1 cellular context compared by ENCODE assay signal in the genomic region with DNA sequence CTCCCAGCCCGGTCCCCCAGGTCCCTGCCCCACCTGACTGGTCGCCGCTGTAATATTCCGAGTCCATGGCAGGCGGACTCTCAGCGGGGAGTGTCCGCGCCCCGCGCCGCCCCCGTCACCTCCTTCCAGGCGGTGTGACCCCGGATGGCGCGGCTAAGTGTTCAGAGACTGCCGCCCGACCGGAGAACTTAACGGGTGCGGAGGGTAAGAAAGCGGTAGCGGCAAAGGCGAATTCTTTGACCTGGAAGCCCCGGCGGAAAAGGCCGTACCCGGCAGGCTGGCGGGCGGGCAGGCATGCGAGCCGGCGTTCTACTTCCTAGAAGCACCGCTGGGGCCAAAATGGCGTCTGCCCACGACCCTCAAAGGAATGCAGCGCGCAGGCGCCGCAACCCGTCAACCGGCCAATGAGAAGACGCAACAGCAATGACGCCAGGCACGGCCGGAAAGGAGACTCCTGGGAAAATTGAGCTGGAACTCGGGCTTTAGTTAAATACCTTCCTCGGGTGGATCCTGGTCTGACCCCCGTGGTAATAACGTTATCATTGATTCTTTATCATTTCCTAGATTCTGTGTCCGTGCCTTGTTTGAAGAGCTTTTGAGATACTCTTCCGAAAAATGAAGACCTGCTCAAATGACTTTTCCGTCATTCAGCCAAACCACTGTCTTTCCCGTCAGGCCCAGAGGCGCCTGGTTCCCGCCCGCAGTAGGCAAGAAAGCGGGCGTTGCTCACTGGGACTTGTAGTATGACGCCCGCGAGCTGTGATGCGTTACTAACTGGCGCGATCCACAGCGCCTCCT.
TF ChIP-seq lines count a peak whose summit lies in the region.

TSS of gene IWS1 (minus strand) at position 348 of the 798 bp plus-strand sequence. CDS start at position 67, 281 bp downstream.

TF ChIP-seq in HEK293, 187 proteins besides CTCF, POLR2A, EP300 and RAD21 (continued from another document and continues in another):
- no peak for TF ChIP-seq ZNF555 (tag by site-specific recombination; conservative IDR thresholded peaks at IDR 0.05)
- TF ChIP-seq IKZF3 (tag by site-specific recombination; IDR thresholded peaks at IDR 0.05) = peak; percentile 87
- no peak for TF ChIP-seq PBX3 (CRISPR knock-in tag; IDR thresholded peaks at IDR 0.05)
- no peak; the same call in 1 of the 2 replicates for TF ChIP-seq ZEB2 (tag by site-specific recombination; IDR thresholded peaks at IDR 0.05)
- no peak for TF ChIP-seq ZNF843 (tag by site-specific recombination; IDR thresholded peaks at IDR 0.05)
- no peak for TF ChIP-seq ZBTB7A (tag by site-specific recombination; IDR thresholded peaks at IDR 0.05; ENCODE audit: low read depth)
- no peak for TF ChIP-seq ZFP37 (tag by site-specific recombination; IDR thresholded peaks at IDR 0.05)
- no peak for TF ChIP-seq ZNF175 (tag by site-specific recombination; IDR thresholded peaks at IDR 0.05)
- TF ChIP-seq REPIN1 (tag by site-specific recombination; IDR thresholded peaks at IDR 0.05; ENCODE audit: low read depth) = no peak
- TF ChIP-seq HOXA7 (CRISPR knock-in tag; IDR thresholded peaks at IDR 0.05; ENCODE audit: borderline replicate concordance) = no peak
- peak; percentile 97 for TF ChIP-seq ZNF335 (tag by site-specific recombination; conservative IDR thresholded peaks at IDR 0.05)
- peak; percentile 97 for TF ChIP-seq ZBTB8A (tag by site-specific recombination; IDR thresholded peaks at IDR 0.05)
- TF ChIP-seq KLF9 (tag by site-specific recombination; IDR thresholded peaks at IDR 0.05; ENCODE audit: low read depth) = peak; percentile 30; the same call in 1 of the 2 replicates
- no peak for TF ChIP-seq FEZF1 (tag by site-specific recombination; IDR thresholded peaks at IDR 0.05)
- no peak for TF ChIP-seq ZNF791 (tag by site-specific recombination; IDR thresholded peaks at IDR 0.05)
- TF ChIP-seq ZNF341 (tag by site-specific recombination; IDR thresholded peaks at IDR 0.05; ENCODE audit: low read depth) = no peak
- TF ChIP-seq ZNF777 (tag by site-specific recombination; IDR thresholded peaks at IDR 0.05; ENCODE audit: borderline replicate concordance) = no peak
- no peak for TF ChIP-seq KLF7 (tag by site-specific recombination; IDR thresholded peaks at IDR 0.05; ENCODE audit: borderline replicate concordance)
- TF ChIP-seq ZNF391 (tag by site-specific recombination; IDR thresholded peaks at IDR 0.05; ENCODE audit: borderline replicate concordance, low read depth) = no peak
- no peak for TF ChIP-seq ZNF350 (tag by site-specific recombination; IDR thresholded peaks at IDR 0.05)
- no peak for TF ChIP-seq ZNF514 (tag by site-specific recombination; IDR thresholded peaks at IDR 0.05)
- TF ChIP-seq ZNF830 (tag by site-specific recombination; IDR thresholded peaks at IDR 0.05; ENCODE audit: low read depth) = no peak
- peak; percentile 84 for TF ChIP-seq YY1 (tag by site-specific recombination; IDR thresholded peaks at IDR 0.05)
- peak; percentile 49 for TF ChIP-seq KLF1 (tag by site-specific recombination; IDR thresholded peaks at IDR 0.05)
- TF ChIP-seq ZNF585B (tag by site-specific recombination; IDR thresholded peaks at IDR 0.05) = no peak
- no peak for TF ChIP-seq ZNF837 (tag by site-specific recombination; IDR thresholded peaks at IDR 0.05)
- no peak for TF ChIP-seq ZNF529 (tag by site-specific recombination; IDR thresholded peaks at IDR 0.05; ENCODE audit: insufficient replicate concordance)
- TF ChIP-seq ZNF621 (tag by site-specific recombination; IDR thresholded peaks at IDR 0.05) = no peak
- no peak for TF ChIP-seq HOXC10 (CRISPR knock-in tag; IDR thresholded peaks at IDR 0.05)
- no peak for TF ChIP-seq ZNF610 (tag by site-specific recombination; IDR thresholded peaks at IDR 0.05; ENCODE audit: borderline replicate concordance)
- TF ChIP-seq ZNF768 (tag by site-specific recombination; IDR thresholded peaks at IDR 0.05) = no peak
- no peak for TF ChIP-seq ZNF324 (tag by site-specific recombination; IDR thresholded peaks at IDR 0.05)
- TF ChIP-seq PATZ1 (tag by site-specific recombination; IDR thresholded peaks at IDR 0.05) = peak; percentile 59; the same call in 1 of the 2 replicates
- TF ChIP-seq ZBTB10 (tag by site-specific recombination; IDR thresholded peaks at IDR 0.05) = peak; percentile 54; the same call in 1 of the 2 replicates
- no peak for TF ChIP-seq ZNF670 (tag by site-specific recombination; IDR thresholded peaks at IDR 0.05; ENCODE audit: low read depth)
- no peak for TF ChIP-seq ZNF677 (tag by site-specific recombination; IDR thresholded peaks at IDR 0.05)
- TF ChIP-seq SCRT1 (tag by site-specific recombination; IDR thresholded peaks at IDR 0.05; ENCODE audit: borderline replicate concordance) = no peak
- no peak for TF ChIP-seq ZNF416 (tag by site-specific recombination; IDR thresholded peaks at IDR 0.05)
- no peak for TF ChIP-seq ZNF174 (tag by site-specific recombination; IDR thresholded peaks at IDR 0.05)
- TF ChIP-seq ZNF404 (tag by site-specific recombination; IDR thresholded peaks at IDR 0.05) = no peak
- TF ChIP-seq ZNF549 (tag by site-specific recombination; IDR thresholded peaks at IDR 0.05) = no peak
- TF ChIP-seq ZNF302 (tag by site-specific recombination; IDR thresholded peaks at IDR 0.05; ENCODE audit: low read depth) = no peak
- TF ChIP-seq ZNF155 (tag by site-specific recombination; IDR thresholded peaks at IDR 0.05) = no peak
- TF ChIP-seq, protein P1, sequence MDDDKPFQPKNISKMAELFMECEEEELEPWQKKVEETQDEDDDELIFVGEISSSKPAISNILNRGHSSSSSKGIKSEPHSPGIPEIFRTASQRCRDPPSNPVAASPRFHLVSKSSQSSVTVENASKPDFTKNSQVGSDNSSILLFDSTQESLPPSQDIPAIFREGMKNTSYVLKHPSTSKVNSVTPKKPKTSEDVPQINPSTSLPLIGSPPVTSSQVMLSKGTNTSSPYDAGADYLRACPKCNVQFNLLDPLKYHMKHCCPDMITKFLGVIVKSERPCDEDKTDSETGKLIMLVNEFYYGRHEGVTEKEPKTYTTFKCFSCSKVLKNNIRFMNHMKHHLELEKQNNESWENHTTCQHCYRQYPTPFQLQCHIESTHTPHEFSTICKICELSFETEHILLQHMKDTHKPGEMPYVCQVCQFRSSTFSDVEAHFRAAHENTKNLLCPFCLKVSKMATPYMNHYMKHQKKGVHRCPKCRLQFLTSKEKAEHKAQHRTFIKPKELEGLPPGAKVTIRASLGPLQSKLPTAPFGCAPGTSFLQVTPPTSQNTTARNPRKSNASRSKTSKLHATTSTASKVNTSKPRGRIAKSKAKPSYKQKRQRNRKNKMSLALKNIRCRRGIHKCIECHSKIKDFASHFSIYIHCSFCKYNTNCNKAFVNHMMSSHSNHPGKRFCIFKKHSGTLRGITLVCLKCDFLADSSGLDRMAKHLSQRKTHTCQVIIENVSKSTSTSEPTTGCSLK (tag by site-specific recombination; IDR thresholded peaks at IDR 0.05) = no peak
- TF ChIP-seq GFI1B (tag by site-specific recombination; IDR thresholded peaks at IDR 0.05) = no peak
- TF ChIP-seq ZNF701 (tag by site-specific recombination; IDR thresholded peaks at IDR 0.05) = no peak
- no peak for TF ChIP-seq ZNF146 (tag by site-specific recombination; IDR thresholded peaks at IDR 0.05)
- TF ChIP-seq ZNF24 (tag by site-specific recombination; IDR thresholded peaks at IDR 0.05) = peak; percentile 66; the same call in 1 of the 2 replicates
- TF ChIP-seq PRDM2 (tag by site-specific recombination; IDR thresholded peaks at IDR 0.05; ENCODE audit: borderline replicate concordance) = no peak
- TF ChIP-seq ZBTB1 (tag by site-specific recombination; IDR thresholded peaks at IDR 0.05) = no peak
- no peak for TF ChIP-seq ZNF426 (tag by site-specific recombination; IDR thresholded peaks at IDR 0.05)
- TF ChIP-seq, protein P2, sequence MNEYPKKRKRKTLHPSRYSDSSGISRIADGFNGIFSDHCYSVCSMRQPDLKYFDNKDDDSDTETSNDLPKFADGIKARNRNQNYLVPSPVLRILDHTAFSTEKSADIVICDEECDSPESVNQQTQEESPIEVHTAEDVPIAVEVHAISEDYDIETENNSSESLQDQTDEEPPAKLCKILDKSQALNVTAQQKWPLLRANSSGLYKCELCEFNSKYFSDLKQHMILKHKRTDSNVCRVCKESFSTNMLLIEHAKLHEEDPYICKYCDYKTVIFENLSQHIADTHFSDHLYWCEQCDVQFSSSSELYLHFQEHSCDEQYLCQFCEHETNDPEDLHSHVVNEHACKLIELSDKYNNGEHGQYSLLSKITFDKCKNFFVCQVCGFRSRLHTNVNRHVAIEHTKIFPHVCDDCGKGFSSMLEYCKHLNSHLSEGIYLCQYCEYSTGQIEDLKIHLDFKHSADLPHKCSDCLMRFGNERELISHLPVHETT (tag by site-specific recombination; IDR thresholded peaks at IDR 0.05) = no peak
